ENCODE assay signal across 12 cellular contexts in the genomic region with DNA sequence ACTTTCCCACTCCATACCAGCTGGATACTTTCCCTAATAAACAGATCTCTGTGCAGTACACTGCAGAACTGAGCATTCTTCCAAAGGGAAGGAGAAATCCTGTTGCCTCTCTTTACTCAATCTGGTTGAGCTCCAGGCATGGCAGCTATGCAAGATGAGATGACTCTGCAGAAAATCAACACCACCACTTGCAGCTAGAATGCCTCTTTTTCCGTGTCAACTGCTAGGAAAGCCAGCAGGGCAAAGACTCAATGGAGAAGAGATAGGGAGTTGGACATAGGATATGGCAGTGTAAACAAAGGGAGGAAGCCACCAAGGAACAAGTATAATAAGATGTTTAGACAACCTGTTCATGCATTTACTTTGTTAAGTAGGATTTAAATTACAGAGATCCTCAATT. TPM values are rescaled to one million over a fixed set of nuclear protein-coding genes. Genes with fewer than 3 reads are reported as not detected.
DNase-seq lines count a peak whose midpoint lies in the region; ATAC-seq lines count a peak whose summit lies in the region.
"Had no signal": no experiment of that assay in that cellular context is flagged by ENCODE, and none has a peak within 500 bp of the region (broad histone marks: within the 10 kb centered on the region; RNA-seq: fewer than 3 reads in every experiment).

No MANE protein-coding gene starts in this region.

- H3K9ac ChIP-seq in SK-N-MC (ENCODE audit: insufficient read length) (peak overlapping the region; percentile 25), iPS-20b (ENCODE audit: low read depth, low read length) (peak overlapping the region; percentile 34; the same call in 1 of the 2 replicates), subcutaneous abdominal adipose tissue (ENCODE audit: low read length in 5 of 5) (no peak overlapping the region)

- H3K4me1 Mint-ChIP-seq in activated T-cell treated with anti-CD3 and anti-CD28 coated beads, Interleukin-2, amount 50 U/mL, for 24 hours (ENCODE audit: low read depth), result peaks cover 50% of the 10 kb centered on the region
- peaks cover 35% of the 10 kb centered on the region for H3K4me1 Mint-ChIP-seq in activated T-cell treated with anti-CD3 and anti-CD28 coated beads, Interleukin-2, amount 50 U/mL, for 4 hours (ENCODE audit: low read depth)

- no peaks in the 10 kb centered on the region for H3K9me3 Mint-ChIP-seq in activated T-cell treated with anti-CD3 and anti-CD28 coated beads, Interleukin-2, amount 50 U/mL, for 24 hours
- H3K9me3 Mint-ChIP-seq in activated T-cell treated with anti-CD3 and anti-CD28 coated beads, Interleukin-2, amount 50 U/mL, for 4 hours, result no peaks in the 10 kb centered on the region
- H3K9me3 Mint-ChIP-seq: activated CD4-positive, alpha-beta T cell treated with anti-CD3 and anti-CD28 coated beads, Interleukin-2, amount 10 ng/mL, durations not matched to agents 7 days and 5 days; brain had no signal

- no peak for ATAC-seq in activated T-cell treated with anti-CD3 and anti-CD28 coated beads, Interleukin-2, amount 50 U/mL, for 4 hours
- no peak for ATAC-seq in HG03097 (IDR thresholded peaks at IDR 0.05; ENCODE audit: low FRiP score, unreplicated experiment)
- ATAC-seq in activated CD4-positive, CD25-positive, alpha-beta regulatory T cell treated with anti-CD3 and anti-CD28 coated beads, Interleukin-2, amount 50 U/mL, for 24 hours, result no peak

- DNase-seq in activated T-cell treated with anti-CD3 and anti-CD28 coated beads, Interleukin-2, amount 50 U/mL, for 24 hours, result no peak
- no peak for DNase-seq in activated T-cell treated with anti-CD3 and anti-CD28 coated beads, Interleukin-2, amount 50 U/mL, for 4 hours
- DNase-seq in SK-N-MC (ENCODE audit: low read depth, low spot score), result no peak
- no peak for DNase-seq in NCI-H1436 treated with DMSO at 0.1 percent for 48 hours (lab: John Stamatoyannopoulos, UW)
- DNase-seq: activated CD4-positive, alpha-beta T cell treated with anti-CD3 and anti-CD28 coated beads, Interleukin-2, amount 10 ng/mL, durations not matched to agents 7 days and 5 days; MV-4-11; RPMI8226 had no signal

- H3K27ac Mint-ChIP-seq in activated T-cell treated with anti-CD3 and anti-CD28 coated beads, Interleukin-2, amount 50 U/mL, for 24 hours, result peak overlapping the region; percentile 53
- H3K27ac Mint-ChIP-seq: activated CD4-positive, alpha-beta T cell treated with anti-CD3 and anti-CD28 coated beads, Interleukin-2, amount 10 ng/mL, durations not matched to agents 7 days and 5 days had no signal

- peaks cover 76% of the 10 kb centered on the region for H3K36me3 Mint-ChIP-seq in activated T-cell treated with anti-CD3 and anti-CD28 coated beads, Interleukin-2, amount 50 U/mL, for 24 hours (ENCODE audit: low read depth)
- peaks cover 29% of the 10 kb centered on the region for H3K36me3 Mint-ChIP-seq in activated T-cell treated with anti-CD3 and anti-CD28 coated beads, Interleukin-2, amount 50 U/mL, for 4 hours (ENCODE audit: insufficient read depth)

- H3K27me3 Mint-ChIP-seq in activated T-cell treated with anti-CD3 and anti-CD28 coated beads, Interleukin-2, amount 50 U/mL, for 24 hours, result no peaks in the 10 kb centered on the region
- no peaks in the 10 kb centered on the region for H3K27me3 Mint-ChIP-seq in activated T-cell treated with anti-CD3 and anti-CD28 coated beads, Interleukin-2, amount 50 U/mL, for 4 hours (ENCODE audit: low read depth)
- H3K27me3 Mint-ChIP-seq: activated CD4-positive, alpha-beta T cell treated with anti-CD3 and anti-CD28 coated beads, Interleukin-2, amount 10 ng/mL, durations not matched to agents 7 days and 5 days; brain had no signal

- peak overlapping the region; percentile 60 for H3K27ac ChIP-seq in SK-N-MC
- no peak overlapping the region for H3K27ac ChIP-seq in iPS-20b (ENCODE audit: low read length)
- peak overlapping the region; percentile 70 for H3K27ac ChIP-seq in subcutaneous abdominal adipose tissue (ENCODE audit: low read depth, low read length)

- no peak overlapping the region for H3K4me3 Mint-ChIP-seq in activated T-cell treated with anti-CD3 and anti-CD28 coated beads, Interleukin-2, amount 50 U/mL, for 24 hours
- no peak overlapping the region for H3K4me3 Mint-ChIP-seq in activated T-cell treated with anti-CD3 and anti-CD28 coated beads, Interleukin-2, amount 50 U/mL, for 4 hours
- H3K4me3 Mint-ChIP-seq: activated CD4-positive, alpha-beta T cell treated with anti-CD3 and anti-CD28 coated beads, Interleukin-2, amount 10 ng/mL, durations not matched to agents 7 days and 5 days; brain had no signal

- H3K4me1 ChIP-seq in iPS-20b (ENCODE audit: insufficient read depth, low read length), result peaks cover 10% of the 10 kb centered on the region
- peaks cover 0 to 10% (median 9%) of the 10 kb centered on the region in 5 donors for H3K4me1 ChIP-seq in subcutaneous abdominal adipose tissue (ENCODE audit: control insufficient read depth in 5 of 5, insufficient read depth in 5 of 5, low read length in 5 of 5)

- H3K27me3 ChIP-seq in iPS-20b (ENCODE audit: insufficient read depth, low read length) (no peaks in the 10 kb centered on the region), subcutaneous abdominal adipose tissue (ENCODE audit: control insufficient read depth in 5 of 5, insufficient read depth in 4 of 5, low read length in 5 of 5) (no peaks in the 10 kb centered on the region)

- H3K4me3 ChIP-seq in SK-N-MC (no peak overlapping the region), iPS-20b (ENCODE audit: low read length) (no peak overlapping the region), subcutaneous abdominal adipose tissue (ENCODE audit: low read depth in 1 of 5, low read length in 5 of 5) (no peak overlapping the region)

- H3K9me3 ChIP-seq in SK-N-MC (ENCODE audit: low read depth, low read length) (no peaks in the 10 kb centered on the region), iPS-20b (ENCODE audit: insufficient read depth, low read depth, low read length) (no peaks in the 10 kb centered on the region), subcutaneous abdominal adipose tissue (ENCODE audit: control insufficient read depth in 5 of 5, low read length in 5 of 5) (no peaks in the 10 kb centered on the region)

- H3K36me3 ChIP-seq in SK-N-MC (ENCODE audit: insufficient read depth, low read length), result peaks cover 17% of the 10 kb centered on the region
- 0 out of 2 replicates have a peak, but pooled peaks cover 5% of the 10 kb centered on the region for H3K36me3 ChIP-seq in iPS-20b (ENCODE audit: insufficient read depth, low read depth, low read length)
- H3K36me3 ChIP-seq in subcutaneous abdominal adipose tissue (ENCODE audit: control insufficient read depth in 5 of 5, insufficient read depth in 5 of 5, low read length in 5 of 5), result peaks cover 17 to 41% (median 29%) of the 10 kb centered on the region in 5 donors

RNA-seq across cellular contexts. Expression of gene CORO6, which starts 40.4 kb away (rescaled TPM):
- total RNA-seq in activated T-cell treated with anti-CD3 and anti-CD28 coated beads, Interleukin-2, amount 50 U/mL, for 4 hours, result 10 to 100 TPM in 2 of 3 donors, 1 to 10 TPM in 1; 9.8 to 12.3 (median 11.8) TPM

Comparison
In these comparisons a context has a peak if more than half of its experiments do, and no peak if none do; other contexts are left out.
1. H3K9ac ChIP-seq: peak in SK-N-MC (single experiment) and iPS-20b (single experiment); none in subcutaneous abdominal adipose tissue (0 of 5).